In genomic region chr2:131322209-131322608, GRCh38 we compare ENCODE assay signal across 8 cellular contexts. TPM values are rescaled to one million over a fixed set of nuclear protein-coding genes. Genes with fewer than 3 reads are reported as not detected.
"Had no signal": no experiment of that assay in that cellular context is flagged by ENCODE, and none has a peak within 500 bp of the region (broad histone marks: within the 10 kb centered on the region; RNA-seq: fewer than 3 reads in every experiment).

No MANE protein-coding gene starts in this region.

- H3K27me3 Mint-ChIP-seq: IgD-negative memory B cell had no signal

- H3K4me2 ChIP-seq: KMS-11 had no signal

- H3K4me1 Mint-ChIP-seq: IgD-negative memory B cell had no signal

- H3K27ac ChIP-seq: HL-60, KMS-11 had no signal

- H3K27ac Mint-ChIP-seq: IgD-negative memory B cell had no signal

- H3K4me3 Mint-ChIP-seq: IgD-negative memory B cell had no signal

- H3K9ac ChIP-seq: KMS-11 had no signal

- DNase-seq: Karpas-422, KBM-7, KG1 had no signal

- FAIRE-seq: HTR-8/SVneo had no signal

- H3K36me3 Mint-ChIP-seq: IgD-negative memory B cell had no signal

RNA-seq across cellular contexts. Expression of gene RAB6D, which starts 41.8 kb away (rescaled TPM):
- total RNA-seq: HT1080 had no signal
- polyA plus RNA-seq: IgD-negative memory B cell had no signal
